In genomic region chr9:111945216-111945615, GRCh38 we compare ENCODE assay signal across 1 cellular context.
TF ChIP-seq lines count a peak whose summit lies in the region.

No MANE protein-coding gene starts in this region.

TF ChIP-seq in HepG2, 621 proteins besides CTCF, POLR2A, EP300 and RAD21 (continued from another document):
- TF ChIP-seq, protein P1, sequence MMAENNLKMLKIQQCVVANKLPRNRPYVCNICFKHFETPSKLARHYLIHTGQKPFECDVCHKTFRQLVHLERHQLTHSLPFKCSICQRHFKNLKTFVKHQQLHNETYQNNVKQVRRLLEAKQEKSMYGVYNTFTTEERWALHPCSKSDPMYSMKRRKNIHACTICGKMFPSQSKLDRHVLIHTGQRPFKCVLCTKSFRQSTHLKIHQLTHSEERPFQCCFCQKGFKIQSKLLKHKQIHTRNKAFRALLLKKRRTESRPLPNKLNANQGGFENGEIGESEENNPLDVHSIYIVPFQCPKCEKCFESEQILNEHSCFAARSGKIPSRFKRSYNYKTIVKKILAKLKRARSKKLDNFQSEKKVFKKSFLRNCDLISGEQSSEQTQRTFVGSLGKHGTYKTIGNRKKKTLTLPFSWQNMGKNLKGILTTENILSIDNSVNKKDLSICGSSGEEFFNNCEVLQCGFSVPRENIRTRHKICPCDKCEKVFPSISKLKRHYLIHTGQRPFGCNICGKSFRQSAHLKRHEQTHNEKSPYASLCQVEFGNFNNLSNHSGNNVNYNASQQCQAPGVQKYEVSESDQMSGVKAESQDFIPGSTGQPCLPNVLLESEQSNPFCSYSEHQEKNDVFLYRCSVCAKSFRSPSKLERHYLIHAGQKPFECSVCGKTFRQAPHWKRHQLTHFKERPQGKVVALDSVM (CRISPR knock-in tag; IDR thresholded peaks at IDR 0.05), result no peak
- TF ChIP-seq RFX5 (IDR thresholded peaks at IDR 0.05; ENCODE audit: low read depth, low read length) (no peak), FOXM1 (CRISPR knock-in tag; IDR thresholded peaks at IDR 0.05) (no peak), ZFY (CRISPR knock-in tag; IDR thresholded peaks at IDR 0.05) (no peak), ZNF251 (CRISPR knock-in tag; IDR thresholded peaks at IDR 0.05) (no peak), ZNF256 (CRISPR knock-in tag; conservative IDR thresholded peaks at IDR 0.05) (no peak), MBD4 (IDR thresholded peaks at IDR 0.05; ENCODE audit: borderline replicate concordance, low read length) (no peak), ZNF282 (IDR thresholded peaks at IDR 0.05; ENCODE audit: partially characterized antibody) (no peak), GATAD1 (CRISPR knock-in tag; IDR thresholded peaks at IDR 0.05) (no peak), IKZF4 (CRISPR knock-in tag; IDR thresholded peaks at IDR 0.05; ENCODE audit: borderline replicate concordance, low read depth, not compliant biosample characterization) (no peak), PITX1 (CRISPR knock-in tag; IDR thresholded peaks at IDR 0.05) (no peak), ZBTB20 (CRISPR knock-in tag; IDR thresholded peaks at IDR 0.05; ENCODE audit: borderline replicate concordance, low read depth) (no peak), HNRNPK (IDR thresholded peaks at IDR 0.05; ENCODE audit: low read depth, low read length, poor library complexity, severe bottlenecking) (no peak), RBM39 (IDR thresholded peaks at IDR 0.05; ENCODE audit: low read depth, low read length, poor library complexity, severe bottlenecking) (no peak)
